In genomic region chr20:48126227-48126740, GRCh38 we compare ENCODE assay signal across 15 cellular contexts.
DNase-seq lines count a peak whose midpoint lies in the region; ATAC-seq and TF ChIP-seq lines count a peak whose summit lies in the region.
"Had no signal": no experiment of that assay in that cellular context is flagged by ENCODE, and none has a peak within 500 bp of the region (broad histone marks: within the 10 kb centered on the region; RNA-seq: fewer than 3 reads in every experiment).

No MANE protein-coding gene starts in this region.

- H3K4ac ChIP-seq in mesendoderm (ENCODE audit: low read depth, low read length): no peak overlapping the region

- no CpG with 5 or more reads among the region's 8 CpGs for WGBS in mesendoderm (ENCODE audit: extremely low coverage, insufficient coverage, low lambda C conversion rate)

- no peaks in the 10 kb centered on the region for H3K36me3 Mint-ChIP-seq in Calu3 (ENCODE audit: insufficient read depth, unreplicated experiment)

- intact Hi-C loops in Calu3 (cut with micrococcal nuclease; ENCODE audit: unreplicated experiment): no loop called here

- peaks cover 19% of the 10 kb centered on the region for H3K27me3 Mint-ChIP-seq in Calu3 (ENCODE audit: unreplicated experiment)

- no peak overlapping the region for H2BK5ac ChIP-seq in mesendoderm (ENCODE audit: low read length)

- no peak overlapping the region for H3K27ac Mint-ChIP-seq in Calu3 (ENCODE audit: unreplicated experiment)
- H3K27ac Mint-ChIP-seq: GM23338 had no signal

- H3K18ac ChIP-seq in mesendoderm (ENCODE audit: low read length): no peak overlapping the region

- ATAC-seq in GM21381 (IDR thresholded peaks at IDR 0.05; ENCODE audit: unreplicated experiment) (no peak), GM21515 (IDR thresholded peaks at IDR 0.05; ENCODE audit: unreplicated experiment) (no peak)
- ATAC-seq: GM23338 had no signal

- H3K9me3 Mint-ChIP-seq in Calu3 (ENCODE audit: low read depth, unreplicated experiment): no peaks in the 10 kb centered on the region

- H4K8ac ChIP-seq in mesendoderm (ENCODE audit: low read depth, low read length): no peak overlapping the region

- DNase-seq in Calu3 (peak; percentile 19), RWPE1 (ENCODE audit: low spot score) (no peak), mesendoderm (peak; percentile 37), Ammon's horn (ENCODE audit: low spot score) (no peak)
- DNase-seq: NCI-H146, NCI-H2171, NCI-H446 treated with DMSO at 0.1 percent for 48 hours, Peyer's patch, SW 1271 had no signal

- H3K9ac ChIP-seq in mesendoderm (ENCODE audit: low read length): no peak overlapping the region

- H2BK15ac ChIP-seq in mesendoderm (replicated peaks; ENCODE audit: low read depth): no peak overlapping the region

- H3K27ac ChIP-seq in HEK293 (ENCODE audit: extremely low read depth, low read depth, low read length): no peak overlapping the region
- H3K27ac ChIP-seq in RWPE1: peak overlapping the region; percentile 19; the same call in 1 of the 2 replicates
- no peak overlapping the region for H3K27ac ChIP-seq in mesendoderm (ENCODE audit: low read depth, low read length)
- H3K27ac ChIP-seq: BLaER1 treated with 17β-estradiol and CSF1 and Interleukin-3, amounts not matched to agents 10 nM and 100 nM; Peyer's patch; SJCRH30 had no signal

- H3K36me3 ChIP-seq in HEK293 (ENCODE audit: control insufficient read depth in 2 of 2, insufficient read depth in 1 of 2, low read length in 2 of 2) (no peaks in the 10 kb centered on the region), mesendoderm (ENCODE audit: control insufficient read depth, insufficient read depth, low read length) (no peaks in the 10 kb centered on the region)
- H3K36me3 ChIP-seq: BLaER1 treated with 17β-estradiol and CSF1 and Interleukin-3, amounts not matched to agents 10 nM and 100 nM; Peyer's patch; SJCRH30 had no signal

- CTCF ChIA-PET in Calu3 (lab: Charles Lee) (interaction anchor here (0.7 to 1.0 kb wide), 3 partner anchors 340 to 494 kb away, joined by 3 to 4 read pairs (median 3); no protein-coding TSS in a partner anchor), HEK293 (lab: Yijun Ruan, JAX) (no interaction called here), RWPE1 (lab: Yijun Ruan, JAX) (interaction anchor here (0.6 to 2.1 kb wide), 6 partner anchors 14 to 495 kb away, joined by 3 to 8 read pairs (median 3); no protein-coding TSS in a partner anchor)

- POLR2A ChIA-PET in HEK293 (lab: Yijun Ruan, JAX): no interaction called here
- POLR2A ChIA-PET in RWPE1 (lab: Yijun Ruan, JAX; ENCODE audit: low non-redundant PET): no interaction called here

- no peak overlapping the region for H4K5ac ChIP-seq in mesendoderm (ENCODE audit: low read length)

- H3K4me2 ChIP-seq in mesendoderm (ENCODE audit: low read length): no peak overlapping the region
- H3K4me2 ChIP-seq: BLaER1 treated with 17β-estradiol and CSF1 and Interleukin-3, amounts not matched to agents 10 nM and 100 nM; GM23338 had no signal

- no peaks in the 10 kb centered on the region for H3K79me2 ChIP-seq in mesendoderm (ENCODE audit: control insufficient read depth, insufficient read depth, low read length)

- no peak overlapping the region for H3K56ac ChIP-seq in mesendoderm (ENCODE audit: low read length)

- H3K79me1 ChIP-seq in mesendoderm (ENCODE audit: low read length): no peaks in the 10 kb centered on the region

- H2BK120ac ChIP-seq in mesendoderm (ENCODE audit: low read depth, low read length): no peak overlapping the region

- BruUV-seq in Calu3 (replicated peaks; lab: Mats Ljungman, UMichigan): no TSS peak

- H3K4me1 ChIP-seq in HEK293 (ENCODE audit: control insufficient read depth, insufficient read depth, low read length) (no peaks in the 10 kb centered on the region), mesendoderm (ENCODE audit: control insufficient read depth, low read depth, low read length) (no peaks in the 10 kb centered on the region)
- H3K4me1 ChIP-seq: Peyer's patch had no signal

- H3K27me3 ChIP-seq in mesendoderm (ENCODE audit: insufficient read depth, low read length, poor library complexity): no peaks in the 10 kb centered on the region
- H3K27me3 ChIP-seq: BLaER1 treated with 17β-estradiol and CSF1 and Interleukin-3, amounts not matched to agents 10 nM and 100 nM; Peyer's patch; SJCRH30 had no signal

- no peak overlapping the region for H3K4me3 Mint-ChIP-seq in Calu3 (ENCODE audit: low read depth, unreplicated experiment)
- H3K4me3 Mint-ChIP-seq: GM23338 had no signal

- H3K23ac ChIP-seq in mesendoderm (ENCODE audit: low read length): no peak overlapping the region

- TF ChIP-seq CTCF in Calu3 (IDR thresholded peaks at IDR 0.05; ENCODE audit: unreplicated experiment) (no peak), HEK293 (tag by site-specific recombination; IDR thresholded peaks at IDR 0.05) (no peak), RWPE1 (conservative IDR thresholded peaks at IDR 0.05; ENCODE audit: low read depth) (no peak)

- H2AK5ac ChIP-seq in mesendoderm (ENCODE audit: low read length): no peak overlapping the region

- H3K9me3 ChIP-seq in HEK293 (ENCODE audit: control insufficient read depth, insufficient read depth, low read depth, low read length): no peaks in the 10 kb centered on the region
- H3K9me3 ChIP-seq: BLaER1 treated with 17β-estradiol and CSF1 and Interleukin-3, amounts not matched to agents 10 nM and 100 nM; Peyer's patch; SJCRH30 had no signal

- no peak overlapping the region for H3K4me3 ChIP-seq in HEK293 (ENCODE audit: low read depth, low read length)
- H3K4me3 ChIP-seq in mesendoderm (ENCODE audit: low read length): no peak overlapping the region
- H3K4me3 ChIP-seq: BLaER1 treated with 17β-estradiol and CSF1 and Interleukin-3, amounts not matched to agents 10 nM and 100 nM; GM23338; Peyer's patch; SJCRH30 had no signal

- no peaks in the 10 kb centered on the region for H3K4me1 Mint-ChIP-seq in Calu3 (ENCODE audit: low read depth, unreplicated experiment)

TF ChIP-seq in HEK293, 187 proteins besides CTCF, POLR2A, EP300 and RAD21:
- TF ChIP-seq SCRT2 (tag by site-specific recombination; IDR thresholded peaks at IDR 0.05) (peak; percentile 76), ZBTB6 (tag by site-specific recombination; IDR thresholded peaks at IDR 0.05) (0 out of 2 replicates have a peak, but pooled peaks have one; percentile 32), ZNF302 (tag by site-specific recombination; IDR thresholded peaks at IDR 0.05; ENCODE audit: low read depth) (no peak), TCF7L2 (IDR thresholded peaks at IDR 0.05; ENCODE audit: borderline replicate concordance, low read depth, low read length) (peak; percentile 26; the same call in 1 of the 2 replicates), ZNF350 (tag by site-specific recombination; IDR thresholded peaks at IDR 0.05) (no peak), ZNF341 (tag by site-specific recombination; IDR thresholded peaks at IDR 0.05; ENCODE audit: low read depth) (0 out of 2 replicates have a peak, but pooled peaks have one; percentile 12)

Comparison
In these comparisons a context has a peak if more than half of its experiments do, and no peak if none do; other contexts are left out.
1. DNase-seq: peak in Calu3 (single experiment) and mesendoderm (single experiment); none in RWPE1 (single experiment) and Ammon's horn (single experiment).